Comparison of ENCODE assay signal across 15 cellular contexts in the genomic region with DNA sequence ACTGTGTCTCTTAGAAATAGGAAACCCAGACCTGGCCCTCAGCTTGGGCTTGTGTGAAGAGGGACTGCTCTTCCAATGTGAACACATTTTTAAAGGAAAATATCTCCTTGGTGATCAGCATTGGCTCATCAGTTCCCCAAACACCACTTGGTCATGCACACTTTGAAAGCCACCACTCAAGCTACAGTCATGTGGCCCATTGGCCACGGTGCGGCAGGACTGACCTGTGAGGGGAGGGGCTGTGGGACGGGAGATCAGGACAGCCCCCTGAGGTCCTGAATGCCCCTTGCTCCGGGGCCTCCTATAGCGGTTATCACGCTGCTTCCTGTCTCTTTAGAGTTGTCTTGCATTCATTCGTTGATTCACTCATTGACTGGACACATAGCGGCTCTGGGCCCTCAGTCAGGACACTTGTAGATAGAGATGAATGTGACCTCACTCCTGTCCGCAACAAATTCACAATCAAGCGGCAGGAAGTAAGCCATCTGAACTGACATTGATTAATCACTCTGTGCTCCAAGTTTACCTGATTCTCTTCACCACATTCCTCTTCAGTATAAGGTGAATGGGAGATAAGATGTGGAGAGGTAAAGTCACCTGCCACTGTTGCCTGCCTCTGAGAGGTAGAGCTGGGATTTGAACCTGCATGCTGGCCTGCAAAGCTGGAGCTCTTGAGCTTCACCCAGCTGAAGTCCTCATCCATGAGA.
DNase-seq lines count a peak whose midpoint lies in the region; ATAC-seq and TF ChIP-seq lines count a peak whose summit lies in the region.
"Had no signal": no experiment of that assay in that cellular context is flagged by ENCODE, and none has a peak within 500 bp of the region (broad histone marks: within the 10 kb centered on the region; RNA-seq: fewer than 3 reads in every experiment).

No MANE protein-coding gene starts in this region.

- no peaks in the 10 kb centered on the region for H3K36me3 ChIP-seq in smooth muscle cell (ENCODE audit: low read depth)
- peaks cover 0 to 82% of the 10 kb centered on the region in 2 donors for H3K36me3 ChIP-seq in gastroesophageal sphincter

- 96% methylated on average over 10 of the region's 10 CpGs for WGBS in smooth muscle cell (ENCODE audit: low lambda C conversion rate)
- WGBS in gastroesophageal sphincter (ENCODE audit: low coverage in 1 of 2), 2 donors: 90 to 93% methylated on average over 8 to 10 of the region's 10 CpGs

- no peak for TF ChIP-seq EP300 in gastroesophageal sphincter (IDR thresholded peaks at IDR 0.05)

- no peaks in the 10 kb centered on the region for H4K20me1 ChIP-seq in smooth muscle cell (ENCODE audit: low read depth)

- H3K27ac Mint-ChIP-seq in endothelial cell (ENCODE audit: unreplicated experiment): no peak overlapping the region
- H3K27ac Mint-ChIP-seq in stimulated activated effector memory CD8-positive, alpha-beta T cell treated with anti-CD3 and anti-CD28 coated beads, Interleukin-12 subunit alpha, Interleukin-12 subunit beta, amount 100 ng/mL, for 72 hours: no peak overlapping the region
- H3K27ac Mint-ChIP-seq: CD4-positive, alpha-beta T cell; GM23338 had no signal

- no peak overlapping the region for H3K9ac ChIP-seq in smooth muscle cell (ENCODE audit: low read depth)

- no peak for TF ChIP-seq CTCF in endothelial cell (IDR thresholded peaks at IDR 0.05; ENCODE audit: unreplicated experiment)
- TF ChIP-seq CTCF in smooth muscle cell (IDR thresholded peaks at IDR 0.05; ENCODE audit: borderline replicate concordance, insufficient read depth, poor library complexity, severe bottlenecking): no peak
- TF ChIP-seq CTCF in gastroesophageal sphincter (IDR thresholded peaks at IDR 0.05): no peak

- H3K4me3 ChIP-seq in smooth muscle cell: no peak overlapping the region
- no peak overlapping the region for H3K4me3 ChIP-seq in gastroesophageal sphincter
- H3K4me3 ChIP-seq: A549, GM23338 had no signal

- H3K79me2 ChIP-seq in smooth muscle cell (ENCODE audit: low read depth): no peaks in the 10 kb centered on the region

- H3K27ac ChIP-seq in smooth muscle cell (ENCODE audit: low read depth) (peak overlapping the region; percentile 94), gastroesophageal sphincter (no peak overlapping the region)
- H3K27ac ChIP-seq: 22Rv1, A549, C4-2B had no signal

- no peaks in the 10 kb centered on the region for H3K4me1 Mint-ChIP-seq in endothelial cell (ENCODE audit: unreplicated experiment)
- H3K4me1 Mint-ChIP-seq in stimulated activated effector memory CD8-positive, alpha-beta T cell treated with anti-CD3 and anti-CD28 coated beads, Interleukin-12 subunit alpha, Interleukin-12 subunit beta, amount 100 ng/mL, for 72 hours: peaks cover 23% of the 10 kb centered on the region
- H3K4me1 Mint-ChIP-seq: GM23338 had no signal

- peaks cover 5% of the 10 kb centered on the region for H3K4me1 ChIP-seq in smooth muscle cell (ENCODE audit: low read depth)
- H3K4me1 ChIP-seq in gastroesophageal sphincter: peaks cover 0 to 9% (median 5%) of the 10 kb centered on the region in 3 donors
- H3K4me1 ChIP-seq: Caco-2 had no signal

- H3K36me3 Mint-ChIP-seq in endothelial cell (ENCODE audit: low read depth, unreplicated experiment): peaks cover 53% of the 10 kb centered on the region
- H3K36me3 Mint-ChIP-seq in stimulated activated effector memory CD8-positive, alpha-beta T cell treated with anti-CD3 and anti-CD28 coated beads, Interleukin-12 subunit alpha, Interleukin-12 subunit beta, amount 100 ng/mL, for 72 hours: no peaks in the 10 kb centered on the region

- H2AFZ ChIP-seq in smooth muscle cell (ENCODE audit: low read depth): no peak overlapping the region
- H2AFZ ChIP-seq: GM23338 had no signal

- peaks cover 8% of the 10 kb centered on the region for H3K27me3 Mint-ChIP-seq in endothelial cell (ENCODE audit: unreplicated experiment)
- H3K27me3 Mint-ChIP-seq: CD4-positive, alpha-beta T cell had no signal

- peaks cover 29% of the 10 kb centered on the region for H3F3A ChIP-seq in smooth muscle cell (ENCODE audit: low read depth)

- no peak overlapping the region for H3K4me2 ChIP-seq in smooth muscle cell
- H3K4me2 ChIP-seq: A549, GM23338 had no signal

- no peak for TF ChIP-seq POLR2A in gastroesophageal sphincter (IDR thresholded peaks at IDR 0.05)

- DNase-seq in activated CD8-positive, alpha-beta memory T cell treated with anti-CD3 and anti-CD28 coated beads for 24 hours: peak; percentile 7
- DNase-seq in activated CD8-positive, alpha-beta memory T cell treated with anti-CD3 and anti-CD28 coated beads, Interleukin-2, amount 50 U/mL, for 4 hours: no peak
- no peak for DNase-seq in endothelial cell (ENCODE audit: low spot score)
- no peak for DNase-seq in smooth muscle cell (lab: John Stamatoyannopoulos, UW; ENCODE audit: unreplicated experiment)
- no peak for DNase-seq in stimulated activated effector memory CD8-positive, alpha-beta T cell treated with anti-CD3 and anti-CD28 coated beads, Interleukin-12 subunit alpha, Interleukin-12 subunit beta, amount 100 ng/mL, for 72 hours (ENCODE audit: low spot score in 2 of 2)
- no peak for DNase-seq in GM19238 (ENCODE audit: insufficient read length, low spot score)
- DNase-seq: AML-193; Caco-2; CD4-positive, alpha-beta T cell; HCEC 1CT had no signal

- peak overlapping the region; percentile 25 for H3K4me3 Mint-ChIP-seq in endothelial cell (ENCODE audit: unreplicated experiment)
- H3K4me3 Mint-ChIP-seq in stimulated activated effector memory CD8-positive, alpha-beta T cell treated with anti-CD3 and anti-CD28 coated beads, Interleukin-12 subunit alpha, Interleukin-12 subunit beta, amount 100 ng/mL, for 72 hours: no peak overlapping the region
- H3K4me3 Mint-ChIP-seq: CD4-positive, alpha-beta T cell; GM23338 had no signal

- no peaks in the 10 kb centered on the region for H3K9me3 Mint-ChIP-seq in endothelial cell (ENCODE audit: unreplicated experiment)
- no peaks in the 10 kb centered on the region for H3K9me3 Mint-ChIP-seq in stimulated activated effector memory CD8-positive, alpha-beta T cell treated with anti-CD3 and anti-CD28 coated beads, Interleukin-12 subunit alpha, Interleukin-12 subunit beta, amount 100 ng/mL, for 72 hours

- ATAC-seq in stimulated activated effector memory CD8-positive, alpha-beta T cell treated with anti-CD3 and anti-CD28 coated beads, Interleukin-12 subunit alpha, Interleukin-12 subunit beta, amount 100 ng/mL, for 72 hours: no peak
- no peak for ATAC-seq in gastroesophageal sphincter
- ATAC-seq: A549, GM23338 had no signal

- H3K27me3 ChIP-seq in smooth muscle cell (ENCODE audit: low read depth): no peaks in the 10 kb centered on the region
- H3K27me3 ChIP-seq in gastroesophageal sphincter: no peaks in the 10 kb centered on the region

- no peaks in the 10 kb centered on the region for H3K9me3 ChIP-seq in smooth muscle cell (replicated peaks; ENCODE audit: low read depth)
- H3K9me3 ChIP-seq in gastroesophageal sphincter: no peaks in the 10 kb centered on the region
